ENCODE assay signal across 23 cellular contexts in the genomic region with DNA sequence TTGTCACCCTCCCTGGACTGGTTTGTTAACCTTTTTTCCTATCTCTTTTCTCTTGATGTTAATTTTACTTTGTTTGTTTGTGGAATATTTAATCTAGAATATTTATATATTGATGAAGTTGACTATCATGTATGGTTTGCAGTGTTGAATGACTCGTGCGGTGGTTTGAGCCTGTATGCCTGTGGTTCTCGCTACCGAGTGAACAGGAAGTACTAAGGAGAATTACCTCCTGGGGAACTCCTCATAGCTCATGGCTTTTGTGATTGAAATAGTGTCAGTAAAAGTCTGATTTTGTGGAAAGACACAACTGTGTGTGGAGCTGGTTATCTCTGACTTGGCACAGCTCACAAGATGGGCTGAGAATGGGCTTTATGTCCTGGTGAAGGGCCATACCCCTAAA.
"Had no signal": no experiment of that assay in that cellular context is flagged by ENCODE, and none has a peak within 500 bp of the region (broad histone marks: within the 10 kb centered on the region; RNA-seq: fewer than 3 reads in every experiment).

No MANE protein-coding gene starts in this region.

- H3K4me3 Mint-ChIP-seq: immature natural killer cell; mesothelial cell of epicardium; naive B cell; natural killer cell; stimulated activated memory B cell treated with anti-CD40 and anti-IgM and Interleukin-4, amounts not matched to agents 10 μg/mL and 1 μg/mL and 100 μg/mL, for 72 hours had no signal

- ATAC-seq: left colon; left lung; lower lobe of right lung; natural killer cell; right lobe of liver; stimulated activated memory B cell treated with anti-CD40 and anti-IgM and Interleukin-4, amounts not matched to agents 10 μg/mL and 1 μg/mL and 100 μg/mL, for 72 hours; upper lobe of right lung had no signal

- H3K9me3 Mint-ChIP-seq: immature natural killer cell had no signal

- H3K4me1 Mint-ChIP-seq: immature natural killer cell; naive B cell; stimulated activated memory B cell treated with anti-CD40 and anti-IgM and Interleukin-4, amounts not matched to agents 10 μg/mL and 1 μg/mL and 100 μg/mL, for 72 hours had no signal

- H3K27ac Mint-ChIP-seq: immature natural killer cell; mesothelial cell of epicardium; naive B cell; natural killer cell; progenitor cell of endocrine pancreas; stimulated activated memory B cell treated with anti-CD40 and anti-IgM and Interleukin-4, amounts not matched to agents 10 μg/mL and 1 μg/mL and 100 μg/mL, for 72 hours had no signal

- DNase-seq: hypothalamus; immature natural killer cell; kidney; left colon; left lung; lower lobe of right lung; mammary epithelial cell; mesenchymal stem cell; naive B cell; natural killer cell; ovary; right lobe of liver; stimulated activated CD4-positive, alpha-beta T cell treated with anti-CD3 and anti-CD28 coated beads, Interleukin-1b, Interleukin-23, amount 100 ng/mL, for 48 hours; stimulated activated CD4-positive, alpha-beta T cell treated with anti-CD3 and anti-CD28 coated beads, Interleukin-2, amount 100 ng/mL, for 48 hours; stimulated activated CD4-positive, alpha-beta T cell treated with anti-CD3 and anti-CD28 coated beads, Interleukin-4, amount 100 ng/mL, for 4 hours; stimulated activated CD8-positive, alpha-beta memory T cell treated with anti-CD3 and anti-CD28 coated beads, Interleukin-4, amount 100 ng/mL, for 48 hours; stimulated activated naive CD4-positive, alpha-beta T cell treated with Interleukin-2 at 50 U/mL for 16 hours; tibial artery; trophoblast cell; upper lobe of right lung had no signal
